ENCODE assay signal across 15 cellular contexts in genomic region chr11:19785265-19785664, GRCh38.
DNase-seq lines count a peak whose midpoint lies in the region; ATAC-seq and TF ChIP-seq lines count a peak whose summit lies in the region.
"Had no signal": no experiment of that assay in that cellular context is flagged by ENCODE, and none has a peak within 500 bp of the region (broad histone marks: within the 10 kb centered on the region; RNA-seq: fewer than 3 reads in every experiment).

No MANE protein-coding gene starts in this region.

- H3K27me3 ChIP-seq in SK-N-SH (ENCODE audit: insufficient read depth), result no peaks in the 10 kb centered on the region
- no peaks in the 10 kb centered on the region for H3K27me3 ChIP-seq in esophagus squamous epithelium
- no peaks in the 10 kb centered on the region for H3K27me3 ChIP-seq in mesenchymal stem cell (ENCODE audit: control insufficient read depth in 1 of 2, insufficient read depth in 1 of 2, low read length in 2 of 2)

- H3K4me3 ChIP-seq in SK-N-SH (ENCODE audit: low read depth in 2 of 2, low read length in 1 of 2), result no peak overlapping the region
- H3K4me3 ChIP-seq in esophagus squamous epithelium, result no peak overlapping the region
- no peak overlapping the region for H3K4me3 ChIP-seq in mesenchymal stem cell (ENCODE audit: insufficient read depth in 1 of 2, low read depth in 1 of 2, low read length in 2 of 2)
- H3K4me3 ChIP-seq: GM23248, HAP-1 had no signal

- no peaks in the 10 kb centered on the region for H3K9me2 ChIP-seq in SK-N-SH

- no peak overlapping the region for H3K4ac ChIP-seq in mesenchymal stem cell (ENCODE audit: low read depth in 1 of 2, low read length in 2 of 2)

- CTCF ChIA-PET in SK-N-SH (lab: Yijun Ruan, JAX), result interaction anchor here (0.7 to 1.4 kb wide), 6 partner anchors 12 to 225 kb away, joined by 3 to 4 read pairs (median 3); no protein-coding TSS in a partner anchor

- no peak overlapping the region for H2BK15ac ChIP-seq in mesenchymal stem cell (ENCODE audit: low read depth, poor library complexity, severe bottlenecking)

- peaks cover 97% of the 10 kb centered on the region for H4K20me1 ChIP-seq in SK-N-SH (ENCODE audit: insufficient read depth)

- no peak for TF ChIP-seq CTCF in SK-N-SH (IDR thresholded peaks at IDR 0.05)
- no peak for TF ChIP-seq CTCF in esophagus squamous epithelium (IDR thresholded peaks at IDR 0.05)

- peaks cover 99% of the 10 kb centered on the region for H3K79me2 ChIP-seq in SK-N-SH (ENCODE audit: insufficient read depth)

- H4K91ac ChIP-seq in mesenchymal stem cell (ENCODE audit: low read length), result no peak overlapping the region

- H3K27ac ChIP-seq in SK-N-SH (ENCODE audit: low read depth in 2 of 2, low read length in 1 of 2), result no peak overlapping the region
- H3K27ac ChIP-seq in esophagus squamous epithelium, result no peak overlapping the region
- no peak overlapping the region for H3K27ac ChIP-seq in mesenchymal stem cell (ENCODE audit: low read length, poor library complexity, severe bottlenecking)
- H3K27ac ChIP-seq: GM23248 had no signal

- H3K36me3 ChIP-seq in SK-N-SH (replicated peaks in 1 of 2; ENCODE audit: control insufficient read depth in 1 of 2, insufficient read depth in 2 of 2, low read length in 1 of 2) (peaks cover 10 to 16% of the 10 kb centered on the region in 2 experiments), esophagus squamous epithelium (no peaks in the 10 kb centered on the region), mesenchymal stem cell (ENCODE audit: control insufficient read depth in 1 of 2, insufficient read depth in 2 of 2, low read depth in 1 of 2, low read length in 2 of 2) (peaks cover 0 to 13% of the 10 kb centered on the region in 2 experiments)
- H3K36me3 ChIP-seq: BE2C, HAP-1 had no signal

- no peak overlapping the region for H2BK120ac ChIP-seq in mesenchymal stem cell (ENCODE audit: low read depth, low read length)

- no peak for DNase-seq in SK-N-SH
- peak; percentile 81 for DNase-seq in NCI-H2029 (lab: John Stamatoyannopoulos, UW)
- DNase-seq in NCI-H2196 treated with DMSO at 0.1 percent for 48 hours (lab: John Stamatoyannopoulos, UW; ENCODE audit: unreplicated experiment), result peak; percentile 74
- DNase-seq in esophagus squamous epithelium (lab: John Stamatoyannopoulos, UW), result no peak
- no peak for DNase-seq in mesenchymal stem cell
- DNase-seq: ACHN; BE2C; C1 segment of cervical spinal cord; CD4-positive, CD25-positive, alpha-beta regulatory T cell; CD8-positive, alpha-beta memory T cell; COR-L47; GM23248 had no signal

- no peak overlapping the region for H4K8ac ChIP-seq in mesenchymal stem cell (ENCODE audit: low read length)

- H3K9me3 ChIP-seq in SK-N-SH (no peaks in the 10 kb centered on the region), esophagus squamous epithelium (no peaks in the 10 kb centered on the region), mesenchymal stem cell (ENCODE audit: control insufficient read depth, low read length) (no peaks in the 10 kb centered on the region)
- H3K9me3 ChIP-seq: BE2C, HAP-1 had no signal

- no peak overlapping the region for H2AFZ ChIP-seq in SK-N-SH (ENCODE audit: low read depth)
- no peak overlapping the region for H2AFZ ChIP-seq in mesenchymal stem cell (ENCODE audit: low read depth, low read length)
- H2AFZ ChIP-seq: GM23248 had no signal

- H2AK5ac ChIP-seq in mesenchymal stem cell (ENCODE audit: low read length, severe bottlenecking), result no peak overlapping the region

- WGBS in SK-N-SH (ENCODE audit: low lambda C conversion rate), result 93% methylated on average over 2 of the region's 2 CpGs
- WGBS in esophagus squamous epithelium, 2 donors, result 89 to 91% methylated on average over 2 of the region's 2 CpGs
- 96% methylated on average over 2 of the region's 2 CpGs for WGBS in mesenchymal stem cell

- POLR2A ChIA-PET in SK-N-SH (lab: Yijun Ruan, JAX), result no interaction called here

- TF ChIP-seq EP300 in SK-N-SH (IDR thresholded peaks at IDR 0.05; ENCODE audit: borderline replicate concordance in 1 of 2, low read depth in 1 of 2, low read length in 1 of 2), result no peak

- peaks cover 24% of the 10 kb centered on the region for H3K79me1 ChIP-seq in mesenchymal stem cell (replicated peaks; ENCODE audit: low read length, poor library complexity, severe bottlenecking)

- H2BK5ac ChIP-seq in mesenchymal stem cell (ENCODE audit: low read depth, low read length, poor library complexity, severe bottlenecking), result no peak overlapping the region

- ATAC-seq in SK-N-SH treated with all-trans-retinoic acid at 6 μM for 48 hours (no peak), GM21381 (IDR thresholded peaks at IDR 0.05; ENCODE audit: unreplicated experiment) (no peak)

- H3K18ac ChIP-seq in mesenchymal stem cell (ENCODE audit: low read depth in 1 of 2, low read length in 2 of 2), result no peak overlapping the region

- no peak overlapping the region for H3K23ac ChIP-seq in mesenchymal stem cell (ENCODE audit: low read length in 2 of 2)

- H3K9ac ChIP-seq in SK-N-SH (no peak overlapping the region), mesenchymal stem cell (ENCODE audit: low read length) (no peak overlapping the region)
- H3K9ac ChIP-seq: GM23248 had no signal

- intact Hi-C loops in esophagus squamous epithelium (cut with DNase I), result no loop called here

- peaks cover 4% of the 10 kb centered on the region for H3F3A ChIP-seq in SK-N-SH (replicated peaks; ENCODE audit: insufficient read depth)

- no peak overlapping the region for H3K14ac ChIP-seq in mesenchymal stem cell (ENCODE audit: low read length in 2 of 2)

- peaks cover 0 to 19% of the 10 kb centered on the region in 2 experiments; a peak in 3 of 4 replicates for H3K4me1 ChIP-seq in SK-N-SH (ENCODE audit: control insufficient read depth in 1 of 2, insufficient read depth in 2 of 2, low read depth in 1 of 2, low read length in 1 of 2)
- H3K4me1 ChIP-seq in esophagus squamous epithelium, result peaks cover 0 to 11% (median 0%) of the 10 kb centered on the region in 3 donors
- no peaks in the 10 kb centered on the region for H3K4me1 ChIP-seq in mesenchymal stem cell (ENCODE audit: control insufficient read depth, insufficient read depth, low read depth, low read length)
- H3K4me1 ChIP-seq: BE2C, HAP-1 had no signal

- TF ChIP-seq POLR2A in esophagus squamous epithelium (IDR thresholded peaks at IDR 0.05), result no peak

- H3K4me2 ChIP-seq in SK-N-SH, result no peak overlapping the region
- no peak overlapping the region for H3K4me2 ChIP-seq in mesenchymal stem cell (ENCODE audit: low read length, poor library complexity, severe bottlenecking)

- TF ChIP-seq RAD21 in SK-N-SH (IDR thresholded peaks at IDR 0.05; ENCODE audit: low read length), result no peak

- no peak overlapping the region for H2BK12ac ChIP-seq in mesenchymal stem cell (ENCODE audit: low read length in 2 of 2)

TF ChIP-seq in SK-N-SH treated with all-trans-retinoic acid at 6 μM for 48 hours, 23 proteins besides CTCF, POLR2A, EP300 and RAD21:
- TF ChIP-seq ESRRG (CRISPR knock-in tag; IDR thresholded peaks at IDR 0.05) (no peak), ISL1 (CRISPR knock-in tag; IDR thresholded peaks at IDR 0.05) (peak; percentile 19; the same call in 1 of the 2 replicates)
TF ChIP-seq in SK-N-SH treated with all-trans-retinoic acid at 6 μM for 48 hours: peak in this region for 1.

TF ChIP-seq in SK-N-SH, 30 proteins besides CTCF, POLR2A, EP300 and RAD21:
- no peak for TF ChIP-seq MEF2A (IDR thresholded peaks at IDR 0.05; ENCODE audit: borderline replicate concordance, low read depth)

Comparison
In these comparisons a context has a peak if more than half of its experiments do, and no peak if none do; other contexts are left out.
1. DNase-seq: peak in NCI-H2029 (single experiment) and NCI-H2196 treated with DMSO at 0.1 percent for 48 hours (single experiment); none in SK-N-SH (single experiment), esophagus squamous epithelium (single experiment) and mesenchymal stem cell (single experiment).